Comparison of ENCODE assay signal across 7 cellular contexts in the genomic region with DNA sequence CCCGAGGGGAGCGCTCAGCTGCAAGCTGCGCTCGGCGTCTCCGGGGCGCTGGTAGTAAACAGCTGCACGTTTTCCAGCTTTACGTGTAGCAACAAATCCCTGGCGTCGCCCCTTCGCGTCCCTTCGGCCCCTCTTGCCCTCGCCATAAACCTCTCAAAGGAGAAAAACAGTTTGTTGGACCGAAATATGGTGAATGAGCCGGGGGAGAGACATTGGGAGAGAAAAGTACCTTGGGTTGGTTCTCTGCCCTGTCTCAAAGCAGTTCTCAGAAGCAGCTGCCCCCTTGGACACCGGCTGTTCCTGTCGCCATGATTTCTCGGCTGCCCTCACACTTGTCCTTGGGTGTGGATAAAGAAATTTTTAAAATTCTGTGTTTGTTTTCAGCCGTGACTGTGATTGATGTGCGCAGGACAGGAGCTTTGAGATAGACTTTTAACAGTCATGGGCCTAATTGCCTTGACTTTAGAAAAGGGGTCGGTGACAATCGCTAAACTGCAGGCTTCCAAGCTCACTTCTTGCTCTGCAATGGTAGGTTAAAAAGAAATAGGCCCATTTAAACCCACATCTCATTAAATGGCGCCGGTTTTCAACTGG. TPM values are rescaled to one million over a fixed set of nuclear protein-coding genes. Genes with fewer than 3 reads are reported as not detected.
DNase-seq lines count a peak whose midpoint lies in the region; ATAC-seq and TF ChIP-seq lines count a peak whose summit lies in the region.

No MANE protein-coding gene starts in this region.

- intact Hi-C loops in PC-3 (cut with micrococcal nuclease) = no loop called here
- intact Hi-C loops in ovary (cut with DNase I) = loop anchor here (5.0 to 10.0 kb wide), 3 partner anchors 39 to 191 kb away; a partner anchor contains a TSS

- H3K27ac ChIP-seq in H9 (ENCODE audit: insufficient read length, low read depth, low read length) (no peak overlapping the region), PC-3 (ENCODE audit: low read length) (peak overlapping the region; percentile 69), ovary (peak overlapping the region; percentile 42 to 71)

- no CpG with 5 or more reads among the region's 26 CpGs for WGBS in H9 (ENCODE audit: extremely low coverage, insufficient read length, low lambda C conversion rate)
- WGBS in ovary, 3 donors = 1 to 3% (median 1%) methylated on average over 25 to 26 of the region's 26 CpGs

- H3K27ac Mint-ChIP-seq in H9 = peak overlapping the region in 2 of 3 experiments; percentile 79 to 94; a peak in 2 of 7 replicates

- H2BK5ac ChIP-seq in H9 (ENCODE audit: insufficient read length, low read length) = no peak overlapping the region

- peak overlapping the region; percentile 96 for H3K4me3 Mint-ChIP-seq in H9

- no peak for TF ChIP-seq POLR2A in ovary (IDR thresholded peaks at IDR 0.05)

- no peak overlapping the region for H4K91ac ChIP-seq in H9 (ENCODE audit: insufficient read length, low read depth, low read length)

- TF ChIP-seq CTCF in H9 (conservative IDR thresholded peaks at IDR 0.05) = no peak
- no peak for TF ChIP-seq CTCF in PC-3 (conservative IDR thresholded peaks at IDR 0.05; ENCODE audit: low read depth, low read length)
- no peak for TF ChIP-seq CTCF in epithelial cell of proximal tubule (conservative IDR thresholded peaks at IDR 0.05; ENCODE audit: low read depth, low read length)
- TF ChIP-seq CTCF in ovary (IDR thresholded peaks at IDR 0.05) = no peak

- CTCF ChIA-PET in PC-3 (lab: Charles Lee) = interaction anchor here (0.6 kb wide), 1 partner anchor 54 kb away, joined by 3 read pairs; no protein-coding TSS in a partner anchor

- H2BK15ac ChIP-seq in H9 (ENCODE audit: low read depth, low read length) = no peak overlapping the region

- peaks cover 27 to 36% of the 10 kb centered on the region in 2 experiments for H3K4me1 Mint-ChIP-seq in H9

- H3K9me3 Mint-ChIP-seq in H9 = no peaks in the 10 kb centered on the region; a peak in 1 of 5 replicates

- H3K23ac ChIP-seq in H9 (ENCODE audit: insufficient read length, low read depth, low read length) = no peak overlapping the region

- H3K79me2 ChIP-seq in H9 (ENCODE audit: insufficient read depth, low read length) (peaks cover 40% of the 10 kb centered on the region; the same call in 1 of the 2 replicates), PC-3 (ENCODE audit: low read length) (peaks cover 58% of the 10 kb centered on the region)

- H3K23me2 ChIP-seq in H9 (ENCODE audit: insufficient read length, low read depth, low read length, poor library complexity, severe bottlenecking) = peaks cover 11% of the 10 kb centered on the region

- H3K27me3 ChIP-seq in H9 (ENCODE audit: insufficient read depth, low read length) = no peaks in the 10 kb centered on the region
- no peaks in the 10 kb centered on the region for H3K27me3 ChIP-seq in PC-3 (ENCODE audit: low read length)
- H3K27me3 ChIP-seq in ovary = no peaks in the 10 kb centered on the region

- H2AFZ ChIP-seq in H9 (ENCODE audit: low read length) (no peak overlapping the region), PC-3 (ENCODE audit: low read length) (peak overlapping the region; percentile 86)

- H2BK120ac ChIP-seq in H9 (ENCODE audit: low read depth, low read length, poor library complexity, severe bottlenecking) = no peak overlapping the region

- peak overlapping the region; percentile 62 for H3K9ac ChIP-seq in H9 (ENCODE audit: extremely low read depth, insufficient read length, low read length)
- H3K9ac ChIP-seq in PC-3 (ENCODE audit: low read length) = peak overlapping the region; percentile 97

- no peak overlapping the region for H2AK5ac ChIP-seq in H9 (ENCODE audit: insufficient read length, low read length)

- H2BK12ac ChIP-seq in H9 (ENCODE audit: insufficient read length, low read depth, low read length) = no peak overlapping the region

- no peak for ATAC-seq in PC-3
- no peak for ATAC-seq in GM21717 (IDR thresholded peaks at IDR 0.05; ENCODE audit: unreplicated experiment)
- no peak for ATAC-seq in HG03159 (IDR thresholded peaks at IDR 0.05; ENCODE audit: unreplicated experiment)

- no peaks in the 10 kb centered on the region for H3K9me2 ChIP-seq in PC-3 (replicated peaks; ENCODE audit: low read length)

- no peak overlapping the region for H4K8ac ChIP-seq in H9 (replicated peaks; ENCODE audit: insufficient read length, low read depth, low read length)

- H3K9me3 ChIP-seq in H9 (ENCODE audit: control insufficient read depth, low read depth, low read length) = no peaks in the 10 kb centered on the region
- no peaks in the 10 kb centered on the region for H3K9me3 ChIP-seq in PC-3 (ENCODE audit: low read length)
- no peaks in the 10 kb centered on the region for H3K9me3 ChIP-seq in ovary

- H3K4me1 ChIP-seq in H9 (ENCODE audit: insufficient read depth, low read length) (peaks cover 11% of the 10 kb centered on the region; the same call in 1 of the 2 replicates), PC-3 (ENCODE audit: insufficient read depth, low read length) (peaks cover 9% of the 10 kb centered on the region; the same call in 1 of the 2 replicates), ovary (ENCODE audit: insufficient read depth) (peaks cover 10% of the 10 kb centered on the region)

- H4K20me1 ChIP-seq in H9 (ENCODE audit: control insufficient read depth, insufficient read depth, insufficient read length) (no peaks in the 10 kb centered on the region), PC-3 (ENCODE audit: low read length) (peaks cover 41% of the 10 kb centered on the region)

- H3K4me3 ChIP-seq in PC-3 (ENCODE audit: low read length) = peak overlapping the region; percentile 81
- peak overlapping the region; percentile 92 for H3K4me3 ChIP-seq in epithelial cell of proximal tubule (ENCODE audit: low read depth, low read length)
- peak overlapping the region; percentile 87 for H3K4me3 ChIP-seq in ovary

- H3K27me3 Mint-ChIP-seq in H9 (ENCODE audit: low read depth) = peaks cover 6% of the 10 kb centered on the region

- H3K56ac ChIP-seq in H9 (ENCODE audit: insufficient read length, low read depth, low read length) = no peak overlapping the region

- no peaks in the 10 kb centered on the region for H3K36me3 ChIP-seq in PC-3 (ENCODE audit: low read depth, low read length)
- no peaks in the 10 kb centered on the region for H3K36me3 ChIP-seq in ovary

- no peak overlapping the region for H4K5ac ChIP-seq in H9 (ENCODE audit: insufficient read length, low read depth, low read length)

- no peaks in the 10 kb centered on the region for H3F3A ChIP-seq in PC-3 (ENCODE audit: low read length, unreplicated experiment)

- peaks cover 2 to 4% (median 4%) of the 10 kb centered on the region in 3 experiments; a peak in 4 of 7 replicates for H3K36me3 Mint-ChIP-seq in H9 (ENCODE audit: insufficient read depth in 1 of 3, low read depth in 3 of 3)

- H3K4me2 ChIP-seq in H9 (ENCODE audit: insufficient read depth, insufficient read length, low read length) (peak overlapping the region; percentile 79), PC-3 (ENCODE audit: low read length) (peak overlapping the region; percentile 91)

- POLR2A ChIA-PET in PC-3 (lab: Charles Lee; ENCODE audit: unreplicated experiment) = interaction anchor here (0.6 kb wide), 1 partner anchor 99 kb away, joined by 8 read pairs; no protein-coding TSS in a partner anchor

- BruUV-seq in PC-3 (replicated peaks; lab: Mats Ljungman, UMichigan) = no TSS peak

- TF ChIP-seq EP300 in ovary (IDR thresholded peaks at IDR 0.05) = no peak

- no peak for DNase-seq in H9
- DNase-seq in PC-3 = no peak
- DNase-seq in epithelial cell of proximal tubule (ENCODE audit: low read depth) = no peak
- DNase-seq in ovary = no peak
- DNase-seq in NCI-H2196 treated with DMSO at 0.1 percent for 48 hours (lab: John Stamatoyannopoulos, UW; ENCODE audit: unreplicated experiment) = no peak

- H3T11ph ChIP-seq in H9 (ENCODE audit: low read length) = no peak overlapping the region

- H3K14ac ChIP-seq in H9 (ENCODE audit: insufficient read depth, low read length) = 0 out of 2 replicates have a peak overlapping the region, but pooled peaks have one; percentile 44

- peaks cover 4% of the 10 kb centered on the region for H3K79me1 ChIP-seq in H9 (ENCODE audit: insufficient read depth, low read depth, low read length, poor library complexity, severe bottlenecking)

- H3K4ac ChIP-seq in H9 (ENCODE audit: low read depth, low read length) = no peak overlapping the region

- no peak overlapping the region for H3K18ac ChIP-seq in H9 (ENCODE audit: insufficient read length, low read depth, low read length)

- no peak overlapping the region for H2BK20ac ChIP-seq in H9 (ENCODE audit: low read depth, low read length, poor library complexity, severe bottlenecking)

RNA-seq across cellular contexts. Expression of a gene that starts 0.8 kb away (rescaled TPM):
- total RNA-seq in H9 (2021) (34.4 and 34.5 TPM in 2 replicates), PC-3 (2014; rRNA removed) (52.2 and 61.5 TPM in 2 replicates), epithelial cell of proximal tubule (16.9 and 23.4 TPM in 2 replicates), ovary (10 to 100 TPM; 28.0 to 68.6 (median 32.7) TPM)
- 10 to 100 TPM; 19.9 to 20.4 TPM for polyA plus RNA-seq in ovary

RNA-seq across cellular contexts. Expression of a gene that starts 52.5 kb away (rescaled TPM):
- total RNA-seq in H9 (2021) (41.5 and 42.7 TPM in 2 replicates), PC-3 (2014; rRNA removed) (42.2 and 79.2 TPM in 2 replicates), epithelial cell of proximal tubule (49.1 and 59.4 TPM in 2 replicates), ovary (10 to 100 TPM; 54.8 to 69.4 (median 59.5) TPM)
- polyA plus RNA-seq in ovary = 10 to 100 TPM; 49.8 to 88.7 TPM
